In genomic region chrX:15382809-15383208, GRCh38 we compare ENCODE assay signal across 20 cellular contexts. TPM values are rescaled to one million over a fixed set of nuclear protein-coding genes. Genes with fewer than 3 reads are reported as not detected.
DNase-seq lines count a peak whose midpoint lies in the region; ATAC-seq, FAIRE-seq and TF ChIP-seq lines count a peak whose summit lies in the region.
"Had no signal": no experiment of that assay in that cellular context is flagged by ENCODE, and none has a peak within 500 bp of the region (broad histone marks: within the 10 kb centered on the region; RNA-seq: fewer than 3 reads in every experiment).

No MANE protein-coding gene starts in this region.

- no peak overlapping the region for H3K4me3 Mint-ChIP-seq in CD4-positive, alpha-beta memory T cell
- H3K4me3 Mint-ChIP-seq: immature natural killer cell; stimulated activated naive CD8-positive, alpha-beta T cell treated with anti-CD3 and anti-CD28 coated beads, Interleukin-15, Interleukin-2, amounts not matched to agents 100 ng/mL and 50 ng/mL, for 24 hours had no signal

- 0 out of 2 replicates have a peak overlapping the region, but pooled peaks have one; percentile 66 for H2AFZ ChIP-seq in OCI-LY3 (ENCODE audit: low read depth, low read length)

- H3K4me1 ChIP-seq in left ventricle myocardium inferior, result peaks cover 10% of the 10 kb centered on the region
- H3K4me1 ChIP-seq in OCI-LY3 (ENCODE audit: low read length), result peaks cover 9% of the 10 kb centered on the region
- no peaks in the 10 kb centered on the region for H3K4me1 ChIP-seq in upper lobe of right lung
- H3K4me1 ChIP-seq in CD4-positive, alpha-beta memory T cell (ENCODE audit: insufficient read depth, low read length), result no peaks in the 10 kb centered on the region
- H3K4me1 ChIP-seq: uterus had no signal

- peak overlapping the region; percentile 8 for H3K27ac ChIP-seq in left ventricle myocardium inferior (replicated peaks)
- H3K27ac ChIP-seq in OCI-LY3 (ENCODE audit: low read length), result no peak overlapping the region
- no peak overlapping the region for H3K27ac ChIP-seq in upper lobe of right lung
- H3K27ac ChIP-seq in CD4-positive, alpha-beta memory T cell (ENCODE audit: low read depth, low read length), result no peak overlapping the region
- H3K27ac ChIP-seq: uterus had no signal

- FAIRE-seq in HTR-8/SVneo (lab: Jason Lieb, UNC), result no peak

- H4K20me1 ChIP-seq in OCI-LY3 (ENCODE audit: insufficient read depth, low read length), result no peaks in the 10 kb centered on the region

- peak overlapping the region; percentile 47 for H3K4me2 ChIP-seq in OCI-LY3 (ENCODE audit: low read length)

- no peaks in the 10 kb centered on the region for H3K4me1 Mint-ChIP-seq in CD4-positive, alpha-beta memory T cell
- H3K4me1 Mint-ChIP-seq: immature natural killer cell had no signal

- H3K9ac ChIP-seq in OCI-LY3 (ENCODE audit: low read length), result peak overlapping the region; percentile 1; the same call in 1 of the 2 replicates

- TF ChIP-seq CTCF in left ventricle myocardium inferior (IDR thresholded peaks at IDR 0.05; ENCODE audit: borderline replicate concordance) (peak; percentile 22), OCI-LY3 (IDR thresholded peaks at IDR 0.05; ENCODE audit: low read depth, low read length) (peak; percentile 71), epithelial cell of proximal tubule (conservative IDR thresholded peaks at IDR 0.05; ENCODE audit: low read depth, low read length) (peak; percentile 23), upper lobe of right lung (IDR thresholded peaks at IDR 0.05) (no peak)

- POLR2A ChIA-PET in CD4-positive, alpha-beta memory T cell (lab: Charles Lee; ENCODE audit: partially characterized antibody), result no interaction called here

- H3K27ac Mint-ChIP-seq in CD4-positive, alpha-beta memory T cell, result no peak overlapping the region
- H3K27ac Mint-ChIP-seq: immature natural killer cell; stimulated activated naive CD8-positive, alpha-beta T cell treated with anti-CD3 and anti-CD28 coated beads, Interleukin-15, Interleukin-2, amounts not matched to agents 100 ng/mL and 50 ng/mL, for 24 hours had no signal

- ATAC-seq in left ventricle myocardium superior (no peak), upper lobe of right lung (no peak)

- no peaks in the 10 kb centered on the region for H3K79me2 ChIP-seq in OCI-LY3 (ENCODE audit: low read length)

- H3K27me3 ChIP-seq in left ventricle myocardium inferior (ENCODE audit: low read depth), result no peaks in the 10 kb centered on the region
- H3K27me3 ChIP-seq in OCI-LY3 (ENCODE audit: low read depth, low read length), result no peaks in the 10 kb centered on the region
- H3K27me3 ChIP-seq in upper lobe of right lung, result no peaks in the 10 kb centered on the region
- no peaks in the 10 kb centered on the region for H3K27me3 ChIP-seq in CD4-positive, alpha-beta memory T cell (ENCODE audit: insufficient read depth, low read length)
- H3K27me3 ChIP-seq: uterus had no signal

- intact Hi-C loops in left ventricle myocardium inferior (cut with micrococcal nuclease) (no loop called here), left ventricle myocardium superior (cut with micrococcal nuclease) (no loop called here), upper lobe of right lung (cut with DNase I) (no loop called here)
- intact Hi-C loops in CD4-positive, alpha-beta memory T cell (cut with micrococcal nuclease), result no loop called here

- H3K9me3 Mint-ChIP-seq in CD4-positive, alpha-beta memory T cell, result peaks cover 0 to 2% (median 0%) of the 10 kb centered on the region in 8 donors
- H3K9me3 Mint-ChIP-seq: immature natural killer cell; stimulated activated naive CD8-positive, alpha-beta T cell treated with anti-CD3 and anti-CD28 coated beads, Interleukin-15, Interleukin-2, amounts not matched to agents 100 ng/mL and 50 ng/mL, for 24 hours had no signal

- peak overlapping the region; percentile 47 for H3K4me3 ChIP-seq in left ventricle myocardium inferior
- H3K4me3 ChIP-seq in OCI-LY3 (ENCODE audit: low read length), result no peak overlapping the region; the same call in 1 of the 2 replicates
- no peak overlapping the region for H3K4me3 ChIP-seq in epithelial cell of proximal tubule (ENCODE audit: low read depth, low read length)
- peak overlapping the region; percentile 32 for H3K4me3 ChIP-seq in upper lobe of right lung
- H3K4me3 ChIP-seq in CD4-positive, alpha-beta memory T cell (ENCODE audit: low read length in 2 of 2), result no peak overlapping the region
- H3K4me3 ChIP-seq: uterus had no signal

- DNase-seq in left ventricle myocardium inferior (no peak), left ventricle myocardium superior (no peak), epithelial cell of proximal tubule (ENCODE audit: low read depth) (no peak), upper lobe of right lung (no peak), HTR-8/SVneo (ENCODE audit: insufficient read length, low spot score) (no peak), iPS-NIHi11 (ENCODE audit: low spot score) (no peak)
- DNase-seq in CD4-positive, alpha-beta memory T cell, result no peak
- DNase-seq: activated CD4-positive, CD25-positive, alpha-beta regulatory T cell; cerebellar nuclear complex; immature natural killer cell; mesendoderm; MV-4-11; retina; stimulated activated CD4-positive, alpha-beta T cell treated with anti-CD3 and anti-CD28 coated beads, Interleukin-15, amount 100 ng/mL, for 24 hours; uterus had no signal

- H3K36me3 Mint-ChIP-seq in CD4-positive, alpha-beta memory T cell, result no peaks in the 10 kb centered on the region
- H3K36me3 Mint-ChIP-seq: immature natural killer cell had no signal

- no peaks in the 10 kb centered on the region for H3K36me3 ChIP-seq in left ventricle myocardium inferior
- no peaks in the 10 kb centered on the region for H3K36me3 ChIP-seq in OCI-LY3 (replicated peaks; ENCODE audit: low read depth, low read length)
- H3K36me3 ChIP-seq in upper lobe of right lung, result no peaks in the 10 kb centered on the region
- no peaks in the 10 kb centered on the region for H3K36me3 ChIP-seq in CD4-positive, alpha-beta memory T cell (ENCODE audit: insufficient read depth, low read length)
- H3K36me3 ChIP-seq: uterus had no signal

- peaks cover 1 to 2% of the 10 kb centered on the region in 2 donors for H3K27me3 Mint-ChIP-seq in CD4-positive, alpha-beta memory T cell

- H3K9me3 ChIP-seq in left ventricle myocardium inferior (replicated peaks) (no peaks in the 10 kb centered on the region), OCI-LY3 (ENCODE audit: insufficient read depth, low read length) (no peaks in the 10 kb centered on the region), upper lobe of right lung (no peaks in the 10 kb centered on the region)
- no peaks in the 10 kb centered on the region for H3K9me3 ChIP-seq in CD4-positive, alpha-beta memory T cell (ENCODE audit: control insufficient read depth in 1 of 2, low read length in 2 of 2)
- H3K9me3 ChIP-seq: uterus had no signal

- CTCF ChIA-PET in CD4-positive, alpha-beta memory T cell (lab: Charles Lee; ENCODE audit: partially characterized antibody), result no interaction called here

RNA-seq across cellular contexts. Expression of gene VEGFD, which starts 1.4 kb away (rescaled TPM):
- 8.3 TPM for total RNA-seq in left ventricle myocardium inferior
- 12.4 TPM for total RNA-seq in left ventricle myocardium superior
- total RNA-seq in epithelial cell of proximal tubule, result not detected in 2 replicates
- total RNA-seq in upper lobe of right lung, result 80.1 TPM
- total RNA-seq in CD4-positive, alpha-beta memory T cell, result under 1 TPM in 1 of 2 experiments, not detected in 1; 0.15 TPM
- not detected for polyA plus RNA-seq in CD4-positive, alpha-beta memory T cell
- total RNA-seq: activated CD8-positive, alpha-beta memory T cell treated with anti-CD3 and anti-CD28 coated beads for 36 hours; T-helper 1 cell treated with Interleukin-12 subunit alpha and Interleukin-12 subunit beta and Interleukin-4 antibody, amounts not matched to agents 30 ng/mL and 1 ng/mL, for 36 hours had no signal
- polyA plus RNA-seq: immature natural killer cell, neural cell had no signal

RNA-seq across cellular contexts. Expression of gene PIGA, which starts 47.5 kb away (rescaled TPM):
- total RNA-seq in left ventricle myocardium inferior, result 3.8 TPM
- 3.7 TPM for total RNA-seq in left ventricle myocardium superior
- 8.8 and 9.5 TPM in 2 replicates for total RNA-seq in epithelial cell of proximal tubule
- total RNA-seq in upper lobe of right lung, result 29.4 TPM
- 10 to 100 TPM; 27.8 to 32.3 TPM for total RNA-seq in CD4-positive, alpha-beta memory T cell
- 1 to 10 TPM; 6.4 to 8.2 TPM for polyA plus RNA-seq in CD4-positive, alpha-beta memory T cell

Comparison
In these comparisons a context has a peak if more than half of its experiments do, and no peak if none do; other contexts are left out.
1. H3K4me3 ChIP-seq: peak in left ventricle myocardium inferior (single experiment) and upper lobe of right lung (single experiment); none in OCI-LY3 (single experiment), epithelial cell of proximal tubule (single experiment) and CD4-positive, alpha-beta memory T cell (0 of 2).